1 cellular context compared by ENCODE assay signal in the genomic region with DNA sequence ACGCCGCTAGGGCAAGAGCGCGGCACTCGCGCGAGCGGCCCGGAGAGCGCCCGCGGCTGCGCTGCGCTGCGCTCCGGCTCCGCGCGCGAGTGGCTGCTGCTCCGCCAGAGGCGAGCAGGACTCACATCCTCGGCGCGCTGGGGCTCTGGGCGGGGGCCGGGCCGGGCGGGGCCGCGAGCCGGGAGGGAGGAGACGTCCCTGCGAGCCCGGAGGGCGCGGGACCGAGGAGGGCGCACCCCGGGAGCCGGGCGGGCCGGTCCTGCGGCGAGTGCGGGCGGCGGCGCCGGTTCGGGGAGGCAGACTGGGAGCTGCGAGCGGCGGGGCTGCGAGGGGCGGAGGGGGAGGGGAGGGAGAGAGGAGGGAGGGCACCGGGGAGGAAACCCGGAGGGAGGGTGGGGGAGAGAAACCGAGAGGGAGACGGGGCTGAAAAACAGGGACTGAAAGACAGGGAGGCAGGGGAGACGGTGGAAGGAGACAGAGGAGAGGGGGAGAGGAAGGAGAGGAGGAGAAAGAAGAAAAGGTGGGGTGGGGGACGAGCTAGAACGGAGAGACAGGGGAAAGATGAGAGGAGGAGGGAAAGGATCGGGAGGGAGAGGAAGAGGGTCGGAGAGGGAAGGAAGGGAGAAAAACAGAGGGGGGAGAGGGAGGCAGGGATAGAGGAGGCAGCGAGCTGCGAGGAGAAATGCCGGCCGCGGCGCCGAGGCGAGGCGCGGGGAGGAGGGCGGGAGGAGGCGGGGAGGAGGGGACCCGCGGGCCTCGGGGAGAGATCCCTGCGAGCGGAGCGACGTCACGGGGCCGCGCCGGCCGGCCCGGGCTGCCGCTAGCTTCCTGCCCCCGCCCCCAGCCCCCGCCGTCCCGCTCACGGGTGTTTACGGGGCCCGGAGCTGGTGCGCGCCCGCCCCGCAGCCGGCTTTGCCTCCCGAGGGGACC.
A peak's percentile ranks its signal among the peaks of the same experiment; 100 is the strongest.
TF ChIP-seq lines count a peak whose summit lies in the region.

A gene (minus strand): TSS at position 684 of the 930 bp plus-strand sequence. CDS start 831 bp downstream, outside the sequence.

TF ChIP-seq in HEK293, 187 proteins besides CTCF, POLR2A, EP300 and RAD21 (continued from another document and continues in another):
- TF ChIP-seq, protein P1, sequence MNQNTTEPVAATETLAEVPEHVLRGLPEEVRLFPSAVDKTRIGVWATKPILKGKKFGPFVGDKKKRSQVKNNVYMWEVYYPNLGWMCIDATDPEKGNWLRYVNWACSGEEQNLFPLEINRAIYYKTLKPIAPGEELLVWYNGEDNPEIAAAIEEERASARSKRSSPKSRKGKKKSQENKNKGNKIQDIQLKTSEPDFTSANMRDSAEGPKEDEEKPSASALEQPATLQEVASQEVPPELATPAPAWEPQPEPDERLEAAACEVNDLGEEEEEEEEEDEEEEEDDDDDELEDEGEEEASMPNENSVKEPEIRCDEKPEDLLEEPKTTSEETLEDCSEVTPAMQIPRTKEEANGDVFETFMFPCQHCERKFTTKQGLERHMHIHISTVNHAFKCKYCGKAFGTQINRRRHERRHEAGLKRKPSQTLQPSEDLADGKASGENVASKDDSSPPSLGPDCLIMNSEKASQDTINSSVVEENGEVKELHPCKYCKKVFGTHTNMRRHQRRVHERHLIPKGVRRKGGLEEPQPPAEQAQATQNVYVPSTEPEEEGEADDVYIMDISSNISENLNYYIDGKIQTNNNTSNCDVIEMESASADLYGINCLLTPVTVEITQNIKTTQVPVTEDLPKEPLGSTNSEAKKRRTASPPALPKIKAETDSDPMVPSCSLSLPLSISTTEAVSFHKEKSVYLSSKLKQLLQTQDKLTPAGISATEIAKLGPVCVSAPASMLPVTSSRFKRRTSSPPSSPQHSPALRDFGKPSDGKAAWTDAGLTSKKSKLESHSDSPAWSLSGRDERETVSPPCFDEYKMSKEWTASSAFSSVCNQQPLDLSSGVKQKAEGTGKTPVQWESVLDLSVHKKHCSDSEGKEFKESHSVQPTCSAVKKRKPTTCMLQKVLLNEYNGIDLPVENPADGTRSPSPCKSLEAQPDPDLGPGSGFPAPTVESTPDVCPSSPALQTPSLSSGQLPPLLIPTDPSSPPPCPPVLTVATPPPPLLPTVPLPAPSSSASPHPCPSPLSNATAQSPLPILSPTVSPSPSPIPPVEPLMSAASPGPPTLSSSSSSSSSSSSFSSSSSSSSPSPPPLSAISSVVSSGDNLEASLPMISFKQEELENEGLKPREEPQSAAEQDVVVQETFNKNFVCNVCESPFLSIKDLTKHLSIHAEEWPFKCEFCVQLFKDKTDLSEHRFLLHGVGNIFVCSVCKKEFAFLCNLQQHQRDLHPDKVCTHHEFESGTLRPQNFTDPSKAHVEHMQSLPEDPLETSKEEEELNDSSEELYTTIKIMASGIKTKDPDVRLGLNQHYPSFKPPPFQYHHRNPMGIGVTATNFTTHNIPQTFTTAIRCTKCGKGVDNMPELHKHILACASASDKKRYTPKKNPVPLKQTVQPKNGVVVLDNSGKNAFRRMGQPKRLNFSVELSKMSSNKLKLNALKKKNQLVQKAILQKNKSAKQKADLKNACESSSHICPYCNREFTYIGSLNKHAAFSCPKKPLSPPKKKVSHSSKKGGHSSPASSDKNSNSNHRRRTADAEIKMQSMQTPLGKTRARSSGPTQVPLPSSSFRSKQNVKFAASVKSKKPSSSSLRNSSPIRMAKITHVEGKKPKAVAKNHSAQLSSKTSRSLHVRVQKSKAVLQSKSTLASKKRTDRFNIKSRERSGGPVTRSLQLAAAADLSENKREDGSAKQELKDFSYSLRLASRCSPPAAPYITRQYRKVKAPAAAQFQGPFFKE (tag by site-specific recombination; IDR thresholded peaks at IDR 0.05; ENCODE audit: borderline replicate concordance): no peak
- TF ChIP-seq KLF16 (tag by site-specific recombination; IDR thresholded peaks at IDR 0.05) (peak; percentile 76), ZBTB8A (tag by site-specific recombination; IDR thresholded peaks at IDR 0.05) (no peak; the same call in 1 of the 2 replicates), ZNF366 (tag by site-specific recombination; conservative IDR thresholded peaks at IDR 0.05) (peak; percentile 98), ZNF473 (tag by site-specific recombination; IDR thresholded peaks at IDR 0.05) (no peak), ZNF791 (tag by site-specific recombination; IDR thresholded peaks at IDR 0.05) (no peak; the same call in 1 of the 2 replicates), ZNF266 (tag by site-specific recombination; IDR thresholded peaks at IDR 0.05; ENCODE audit: low read depth) (no peak), ZNF292 (tag by site-specific recombination; IDR thresholded peaks at IDR 0.05; ENCODE audit: borderline replicate concordance, low read depth) (no peak), ZNF501 (tag by site-specific recombination; IDR thresholded peaks at IDR 0.05) (peak; percentile 79), KLF1 (tag by site-specific recombination; IDR thresholded peaks at IDR 0.05) (peak; percentile 54), ZXDB (tag by site-specific recombination; IDR thresholded peaks at IDR 0.05) (peak; percentile 60; the same call in 1 of the 2 replicates), SP2 (tag by site-specific recombination; IDR thresholded peaks at IDR 0.05) (peak; percentile 40), KLF10 (tag by site-specific recombination; IDR thresholded peaks at IDR 0.05) (no peak), ZNF658 (tag by site-specific recombination; IDR thresholded peaks at IDR 0.05) (no peak), ZNF544 (tag by site-specific recombination; IDR thresholded peaks at IDR 0.05) (no peak), ZFHX2 (tag by site-specific recombination; conservative IDR thresholded peaks at IDR 0.05) (no peak), HOXD13 (CRISPR knock-in tag; IDR thresholded peaks at IDR 0.05; ENCODE audit: borderline replicate concordance) (no peak), KLF8 (tag by site-specific recombination; IDR thresholded peaks at IDR 0.05) (peak; percentile 96), ZNF621 (tag by site-specific recombination; IDR thresholded peaks at IDR 0.05) (no peak), ZNF214 (tag by site-specific recombination; IDR thresholded peaks at IDR 0.05; ENCODE audit: borderline replicate concordance) (no peak), ZNF837 (tag by site-specific recombination; IDR thresholded peaks at IDR 0.05) (no peak), ZNF514 (tag by site-specific recombination; IDR thresholded peaks at IDR 0.05) (no peak), WT1 (tag by site-specific recombination; IDR thresholded peaks at IDR 0.05) (peak; percentile 86), GLIS1 (tag by site-specific recombination; IDR thresholded peaks at IDR 0.05) (peak; percentile 17; the same call in 1 of the 2 replicates), ZNF433 (tag by site-specific recombination; IDR thresholded peaks at IDR 0.05; ENCODE audit: low read depth) (no peak), ZBTB7A (tag by site-specific recombination; IDR thresholded peaks at IDR 0.05; ENCODE audit: low read depth) (peak; percentile 50; the same call in 1 of the 2 replicates), YY1 (tag by site-specific recombination; IDR thresholded peaks at IDR 0.05) (no peak), MEIS1 (CRISPR knock-in tag; IDR thresholded peaks at IDR 0.05; ENCODE audit: borderline replicate concordance) (no peak)
- TF ChIP-seq, protein P2, sequence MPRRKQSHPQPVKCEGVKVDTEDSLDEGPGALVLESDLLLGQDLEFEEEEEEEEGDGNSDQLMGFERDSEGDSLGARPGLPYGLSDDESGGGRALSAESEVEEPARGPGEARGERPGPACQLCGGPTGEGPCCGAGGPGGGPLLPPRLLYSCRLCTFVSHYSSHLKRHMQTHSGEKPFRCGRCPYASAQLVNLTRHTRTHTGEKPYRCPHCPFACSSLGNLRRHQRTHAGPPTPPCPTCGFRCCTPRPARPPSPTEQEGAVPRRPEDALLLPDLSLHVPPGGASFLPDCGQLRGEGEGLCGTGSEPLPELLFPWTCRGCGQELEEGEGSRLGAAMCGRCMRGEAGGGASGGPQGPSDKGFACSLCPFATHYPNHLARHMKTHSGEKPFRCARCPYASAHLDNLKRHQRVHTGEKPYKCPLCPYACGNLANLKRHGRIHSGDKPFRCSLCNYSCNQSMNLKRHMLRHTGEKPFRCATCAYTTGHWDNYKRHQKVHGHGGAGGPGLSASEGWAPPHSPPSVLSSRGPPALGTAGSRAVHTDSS (tag by site-specific recombination; IDR thresholded peaks at IDR 0.05): no peak
- TF ChIP-seq, protein P3, sequence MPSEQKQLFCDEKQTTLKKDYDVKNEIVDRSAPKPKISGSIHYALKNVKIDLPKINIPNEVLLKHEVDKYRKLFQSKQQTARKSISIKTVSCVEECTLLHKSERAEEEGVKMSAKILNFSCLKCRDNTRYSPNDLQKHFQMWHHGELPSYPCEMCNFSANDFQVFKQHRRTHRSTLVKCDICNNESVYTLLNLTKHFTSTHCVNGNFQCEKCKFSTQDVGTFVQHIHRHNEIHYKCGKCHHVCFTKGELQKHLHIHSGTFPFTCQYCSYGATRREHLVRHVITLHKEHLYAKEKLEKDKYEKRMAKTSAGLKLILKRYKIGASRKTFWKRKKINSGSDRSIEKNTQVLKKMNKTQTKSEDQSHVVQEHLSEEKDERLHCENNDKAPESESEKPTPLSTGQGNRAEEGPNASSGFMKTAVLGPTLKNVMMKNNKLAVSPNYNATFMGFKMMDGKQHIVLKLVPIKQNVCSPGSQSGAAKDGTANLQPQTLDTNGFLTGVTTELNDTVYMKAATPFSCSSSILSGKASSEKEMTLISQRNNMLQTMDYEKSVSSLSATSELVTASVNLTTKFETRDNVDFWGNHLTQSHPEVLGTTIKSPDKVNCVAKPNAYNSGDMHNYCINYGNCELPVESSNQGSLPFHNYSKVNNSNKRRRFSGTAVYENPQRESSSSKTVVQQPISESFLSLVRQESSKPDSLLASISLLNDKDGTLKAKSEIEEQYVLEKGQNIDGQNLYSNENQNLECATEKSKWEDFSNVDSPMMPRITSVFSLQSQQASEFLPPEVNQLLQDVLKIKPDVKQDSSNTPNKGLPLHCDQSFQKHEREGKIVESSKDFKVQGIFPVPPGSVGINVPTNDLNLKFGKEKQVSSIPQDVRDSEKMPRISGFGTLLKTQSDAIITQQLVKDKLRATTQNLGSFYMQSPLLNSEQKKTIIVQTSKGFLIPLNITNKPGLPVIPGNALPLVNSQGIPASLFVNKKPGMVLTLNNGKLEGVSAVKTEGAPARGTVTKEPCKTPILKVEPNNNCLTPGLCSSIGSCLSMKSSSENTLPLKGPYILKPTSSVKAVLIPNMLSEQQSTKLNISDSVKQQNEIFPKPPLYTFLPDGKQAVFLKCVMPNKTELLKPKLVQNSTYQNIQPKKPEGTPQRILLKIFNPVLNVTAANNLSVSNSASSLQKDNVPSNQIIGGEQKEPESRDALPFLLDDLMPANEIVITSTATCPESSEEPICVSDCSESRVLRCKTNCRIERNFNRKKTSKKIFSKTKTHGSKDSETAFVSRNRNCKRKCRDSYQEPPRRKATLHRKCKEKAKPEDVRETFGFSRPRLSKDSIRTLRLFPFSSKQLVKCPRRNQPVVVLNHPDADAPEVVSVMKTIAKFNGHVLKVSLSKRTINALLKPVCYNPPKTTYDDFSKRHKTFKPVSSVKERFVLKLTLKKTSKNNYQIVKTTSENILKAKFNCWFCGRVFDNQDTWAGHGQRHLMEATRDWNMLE (tag by site-specific recombination; conservative IDR thresholded peaks at IDR 0.05; ENCODE audit: low read depth): no peak
- TF ChIP-seq, protein P4, sequence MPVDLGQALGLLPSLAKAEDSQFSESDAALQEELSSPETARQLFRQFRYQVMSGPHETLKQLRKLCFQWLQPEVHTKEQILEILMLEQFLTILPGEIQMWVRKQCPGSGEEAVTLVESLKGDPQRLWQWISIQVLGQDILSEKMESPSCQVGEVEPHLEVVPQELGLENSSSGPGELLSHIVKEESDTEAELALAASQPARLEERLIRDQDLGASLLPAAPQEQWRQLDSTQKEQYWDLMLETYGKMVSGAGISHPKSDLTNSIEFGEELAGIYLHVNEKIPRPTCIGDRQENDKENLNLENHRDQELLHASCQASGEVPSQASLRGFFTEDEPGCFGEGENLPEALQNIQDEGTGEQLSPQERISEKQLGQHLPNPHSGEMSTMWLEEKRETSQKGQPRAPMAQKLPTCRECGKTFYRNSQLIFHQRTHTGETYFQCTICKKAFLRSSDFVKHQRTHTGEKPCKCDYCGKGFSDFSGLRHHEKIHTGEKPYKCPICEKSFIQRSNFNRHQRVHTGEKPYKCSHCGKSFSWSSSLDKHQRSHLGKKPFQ (tag by site-specific recombination; IDR thresholded peaks at IDR 0.05): no peak
- TF ChIP-seq, protein P5, sequence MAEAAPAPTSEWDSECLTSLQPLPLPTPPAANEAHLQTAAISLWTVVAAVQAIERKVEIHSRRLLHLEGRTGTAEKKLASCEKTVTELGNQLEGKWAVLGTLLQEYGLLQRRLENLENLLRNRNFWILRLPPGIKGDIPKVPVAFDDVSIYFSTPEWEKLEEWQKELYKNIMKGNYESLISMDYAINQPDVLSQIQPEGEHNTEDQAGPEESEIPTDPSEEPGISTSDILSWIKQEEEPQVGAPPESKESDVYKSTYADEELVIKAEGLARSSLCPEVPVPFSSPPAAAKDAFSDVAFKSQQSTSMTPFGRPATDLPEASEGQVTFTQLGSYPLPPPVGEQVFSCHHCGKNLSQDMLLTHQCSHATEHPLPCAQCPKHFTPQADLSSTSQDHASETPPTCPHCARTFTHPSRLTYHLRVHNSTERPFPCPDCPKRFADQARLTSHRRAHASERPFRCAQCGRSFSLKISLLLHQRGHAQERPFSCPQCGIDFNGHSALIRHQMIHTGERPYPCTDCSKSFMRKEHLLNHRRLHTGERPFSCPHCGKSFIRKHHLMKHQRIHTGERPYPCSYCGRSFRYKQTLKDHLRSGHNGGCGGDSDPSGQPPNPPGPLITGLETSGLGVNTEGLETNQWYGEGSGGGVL (tag by site-specific recombination; IDR thresholded peaks at IDR 0.05): peak; percentile 100
- TF ChIP-seq, protein P6, sequence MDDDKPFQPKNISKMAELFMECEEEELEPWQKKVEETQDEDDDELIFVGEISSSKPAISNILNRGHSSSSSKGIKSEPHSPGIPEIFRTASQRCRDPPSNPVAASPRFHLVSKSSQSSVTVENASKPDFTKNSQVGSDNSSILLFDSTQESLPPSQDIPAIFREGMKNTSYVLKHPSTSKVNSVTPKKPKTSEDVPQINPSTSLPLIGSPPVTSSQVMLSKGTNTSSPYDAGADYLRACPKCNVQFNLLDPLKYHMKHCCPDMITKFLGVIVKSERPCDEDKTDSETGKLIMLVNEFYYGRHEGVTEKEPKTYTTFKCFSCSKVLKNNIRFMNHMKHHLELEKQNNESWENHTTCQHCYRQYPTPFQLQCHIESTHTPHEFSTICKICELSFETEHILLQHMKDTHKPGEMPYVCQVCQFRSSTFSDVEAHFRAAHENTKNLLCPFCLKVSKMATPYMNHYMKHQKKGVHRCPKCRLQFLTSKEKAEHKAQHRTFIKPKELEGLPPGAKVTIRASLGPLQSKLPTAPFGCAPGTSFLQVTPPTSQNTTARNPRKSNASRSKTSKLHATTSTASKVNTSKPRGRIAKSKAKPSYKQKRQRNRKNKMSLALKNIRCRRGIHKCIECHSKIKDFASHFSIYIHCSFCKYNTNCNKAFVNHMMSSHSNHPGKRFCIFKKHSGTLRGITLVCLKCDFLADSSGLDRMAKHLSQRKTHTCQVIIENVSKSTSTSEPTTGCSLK (tag by site-specific recombination; IDR thresholded peaks at IDR 0.05): no peak
- TF ChIP-seq, protein P7, sequence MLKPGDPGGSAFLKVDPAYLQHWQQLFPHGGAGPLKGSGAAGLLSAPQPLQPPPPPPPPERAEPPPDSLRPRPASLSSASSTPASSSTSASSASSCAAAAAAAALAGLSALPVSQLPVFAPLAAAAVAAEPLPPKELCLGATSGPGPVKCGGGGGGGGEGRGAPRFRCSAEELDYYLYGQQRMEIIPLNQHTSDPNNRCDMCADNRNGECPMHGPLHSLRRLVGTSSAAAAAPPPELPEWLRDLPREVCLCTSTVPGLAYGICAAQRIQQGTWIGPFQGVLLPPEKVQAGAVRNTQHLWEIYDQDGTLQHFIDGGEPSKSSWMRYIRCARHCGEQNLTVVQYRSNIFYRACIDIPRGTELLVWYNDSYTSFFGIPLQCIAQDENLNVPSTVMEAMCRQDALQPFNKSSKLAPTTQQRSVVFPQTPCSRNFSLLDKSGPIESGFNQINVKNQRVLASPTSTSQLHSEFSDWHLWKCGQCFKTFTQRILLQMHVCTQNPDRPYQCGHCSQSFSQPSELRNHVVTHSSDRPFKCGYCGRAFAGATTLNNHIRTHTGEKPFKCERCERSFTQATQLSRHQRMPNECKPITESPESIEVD (tag by site-specific recombination; IDR thresholded peaks at IDR 0.05): no peak
